Comparison of ENCODE assay signal across 8 cellular contexts in genomic region chr19:13012690-13013608, GRCh38. TPM values are rescaled to one million over a fixed set of nuclear protein-coding genes. Genes with fewer than 3 reads are reported as not detected.
DNase-seq lines count a peak whose midpoint lies in the region; ATAC-seq, FAIRE-seq and TF ChIP-seq lines count a peak whose summit lies in the region.

No MANE protein-coding gene starts in this region.

- peak overlapping the region; percentile 14 to 87 (median 84) for H3K4me3 Mint-ChIP-seq in CD4-positive, CD25-positive, alpha-beta regulatory T cell
- peak overlapping the region; percentile 79 for H3K4me3 Mint-ChIP-seq in astrocyte (ENCODE audit: unreplicated experiment)

- H3K4me1 ChIP-seq in CD4-positive, CD25-positive, alpha-beta regulatory T cell (ENCODE audit: control insufficient read depth, insufficient read depth, low read length, poor library complexity, severe bottlenecking) = peaks cover 19% of the 10 kb centered on the region
- H3K4me1 ChIP-seq in astrocyte (ENCODE audit: insufficient read depth, low read length) = peaks cover 70% of the 10 kb centered on the region

- DNase-seq in CD4-positive, CD25-positive, alpha-beta regulatory T cell = peak in 1 of 3 donors; percentile 40
- DNase-seq in LHCN-M2 (ENCODE audit: low read depth) = peak; percentile 82
- peak; percentile 70 for DNase-seq in astrocyte (ENCODE audit: low read depth)
- DNase-seq in iris pigment epithelial cell (ENCODE audit: low read depth) = peak; percentile 65
- peak; percentile 29 for DNase-seq in stimulated activated CD4-positive, alpha-beta T cell treated with anti-CD3 and anti-CD28 coated beads, Interleukin-4, amount 100 ng/mL, for 24 hours
- DNase-seq in NCI-H1092 (lab: John Stamatoyannopoulos, UW) = no peak

- peaks cover 98% of the 10 kb centered on the region for H3K79me2 ChIP-seq in astrocyte (ENCODE audit: insufficient read depth, low read length)

- peaks cover 0 to 31% (median 7%) of the 10 kb centered on the region in 4 donors for H3K4me1 Mint-ChIP-seq in CD4-positive, CD25-positive, alpha-beta regulatory T cell
- peaks cover 35% of the 10 kb centered on the region for H3K4me1 Mint-ChIP-seq in astrocyte (ENCODE audit: low read depth, unreplicated experiment)

- H3K9me3 Mint-ChIP-seq in CD4-positive, CD25-positive, alpha-beta regulatory T cell = peaks cover 0 to 2% (median 0%) of the 10 kb centered on the region in 7 donors
- peaks cover 10% of the 10 kb centered on the region for H3K9me3 Mint-ChIP-seq in astrocyte (ENCODE audit: unreplicated experiment)

- ATAC-seq in CD4-positive, CD25-positive, alpha-beta regulatory T cell (ENCODE audit: low read depth in 2 of 2) = peak in 1 of 2 donors; percentile 33
- ATAC-seq in GM18907 (IDR thresholded peaks at IDR 0.05; ENCODE audit: unreplicated experiment) (no peak), HG03354 (IDR thresholded peaks at IDR 0.05; ENCODE audit: poor library complexity, severe bottlenecking, unreplicated experiment) (no peak)

- peaks cover 40% of the 10 kb centered on the region for H4K20me1 ChIP-seq in astrocyte (ENCODE audit: insufficient read depth, low read length)

- peak overlapping the region; percentile 87 for H3K9ac ChIP-seq in astrocyte (ENCODE audit: low read length)

- H3K4me3 ChIP-seq in CD4-positive, CD25-positive, alpha-beta regulatory T cell (ENCODE audit: low read depth, low read length) = peak overlapping the region; percentile 32
- peak overlapping the region; percentile 50 for H3K4me3 ChIP-seq in astrocyte (ENCODE audit: insufficient read depth, low read depth, low read length)

- no peak overlapping the region for H3K27ac ChIP-seq in CD4-positive, CD25-positive, alpha-beta regulatory T cell (ENCODE audit: insufficient read depth, low read length, poor library complexity, severe bottlenecking)
- H3K27ac ChIP-seq in astrocyte (ENCODE audit: low read depth, low read length) = peak overlapping the region; percentile 91

- peaks cover 71% of the 10 kb centered on the region for H3K27me3 Mint-ChIP-seq in CD4-positive, CD25-positive, alpha-beta regulatory T cell
- H3K27me3 Mint-ChIP-seq in astrocyte (ENCODE audit: low read depth, unreplicated experiment) = peaks cover 83% of the 10 kb centered on the region

- peak overlapping the region in 2 of 3 donors; percentile 43 to 55 for H3K27ac Mint-ChIP-seq in CD4-positive, CD25-positive, alpha-beta regulatory T cell
- peak overlapping the region; percentile 62 for H3K27ac Mint-ChIP-seq in astrocyte (ENCODE audit: unreplicated experiment)

- TF ChIP-seq CTCF in astrocyte (IDR thresholded peaks at IDR 0.05; ENCODE audit: insufficient read depth, low read depth, low read length) = no peak

- H3K9me3 ChIP-seq in CD4-positive, CD25-positive, alpha-beta regulatory T cell (ENCODE audit: control insufficient read depth in 2 of 2, low read length in 2 of 2) = no peaks in the 10 kb centered on the region
- no peaks in the 10 kb centered on the region for H3K9me3 ChIP-seq in astrocyte (ENCODE audit: insufficient read depth, low read depth, low read length)

- H3K4me2 ChIP-seq in astrocyte (ENCODE audit: low read length) = peak overlapping the region; percentile 89

- peak overlapping the region; percentile 45 for H2AFZ ChIP-seq in astrocyte (ENCODE audit: low read depth, low read length)

- peaks cover 6% of the 10 kb centered on the region for H3K27me3 ChIP-seq in CD4-positive, CD25-positive, alpha-beta regulatory T cell (ENCODE audit: control insufficient read depth, insufficient read depth, low read length)
- no peaks in the 10 kb centered on the region for H3K27me3 ChIP-seq in astrocyte (ENCODE audit: insufficient read depth, low read length)

- H3K36me3 ChIP-seq in CD4-positive, CD25-positive, alpha-beta regulatory T cell (ENCODE audit: control insufficient read depth, insufficient read depth, low read length) = no peaks in the 10 kb centered on the region
- no peaks in the 10 kb centered on the region for H3K36me3 ChIP-seq in astrocyte (ENCODE audit: insufficient read depth, low read length)

- H3K36me3 Mint-ChIP-seq in CD4-positive, CD25-positive, alpha-beta regulatory T cell = no peaks in the 10 kb centered on the region
- no peaks in the 10 kb centered on the region for H3K36me3 Mint-ChIP-seq in astrocyte (ENCODE audit: low read depth, unreplicated experiment)

- FAIRE-seq in astrocyte (lab: Jason Lieb, UNC) = peak; percentile 55

RNA-seq across cellular contexts. Expression of gene NFIX, which starts 17.7 kb away (rescaled TPM):
- 1.2 TPM for total RNA-seq in CD4-positive, CD25-positive, alpha-beta regulatory T cell
- polyA plus RNA-seq in CD4-positive, CD25-positive, alpha-beta regulatory T cell = under 1 TPM in 1 of 4 donors, not detected in 3; 0.15 TPM
- 9.2 and 13.9 TPM in 2 replicates for total RNA-seq in LHCN-M2 (2014; rRNA removed)
- polyA plus RNA-seq in LHCN-M2 (2012) = 45.4 TPM
- total RNA-seq in astrocyte = 8.4 and 9.6 TPM in 2 replicates

RNA-seq across cellular contexts. Expression of gene DAND5, which starts 43.6 kb away (rescaled TPM):
- not detected for total RNA-seq in CD4-positive, CD25-positive, alpha-beta regulatory T cell
- not detected for polyA plus RNA-seq in CD4-positive, CD25-positive, alpha-beta regulatory T cell
- total RNA-seq in LHCN-M2 (2014; rRNA removed) (0.06 TPM in 1 of 2 replicates, not detected in the other), astrocyte (0.14 TPM in 1 of 2 replicates, not detected in the other)
- 0.06 TPM for polyA plus RNA-seq in LHCN-M2 (2012)

RNA-seq across cellular contexts. Expression of gene GADD45GIP1, which starts 55.9 kb away (rescaled TPM):
- total RNA-seq in CD4-positive, CD25-positive, alpha-beta regulatory T cell = 7.4 TPM
- polyA plus RNA-seq in CD4-positive, CD25-positive, alpha-beta regulatory T cell = 10 to 100 TPM; 57.2 to 71.9 (median 66.6) TPM
- total RNA-seq in LHCN-M2 (2014; rRNA removed) = 59.3 and 71.9 TPM in 2 replicates
- polyA plus RNA-seq in LHCN-M2 (2012) = 93.6 TPM
- total RNA-seq in astrocyte = 34.0 and 35.5 TPM in 2 replicates
